In the genomic region with DNA sequence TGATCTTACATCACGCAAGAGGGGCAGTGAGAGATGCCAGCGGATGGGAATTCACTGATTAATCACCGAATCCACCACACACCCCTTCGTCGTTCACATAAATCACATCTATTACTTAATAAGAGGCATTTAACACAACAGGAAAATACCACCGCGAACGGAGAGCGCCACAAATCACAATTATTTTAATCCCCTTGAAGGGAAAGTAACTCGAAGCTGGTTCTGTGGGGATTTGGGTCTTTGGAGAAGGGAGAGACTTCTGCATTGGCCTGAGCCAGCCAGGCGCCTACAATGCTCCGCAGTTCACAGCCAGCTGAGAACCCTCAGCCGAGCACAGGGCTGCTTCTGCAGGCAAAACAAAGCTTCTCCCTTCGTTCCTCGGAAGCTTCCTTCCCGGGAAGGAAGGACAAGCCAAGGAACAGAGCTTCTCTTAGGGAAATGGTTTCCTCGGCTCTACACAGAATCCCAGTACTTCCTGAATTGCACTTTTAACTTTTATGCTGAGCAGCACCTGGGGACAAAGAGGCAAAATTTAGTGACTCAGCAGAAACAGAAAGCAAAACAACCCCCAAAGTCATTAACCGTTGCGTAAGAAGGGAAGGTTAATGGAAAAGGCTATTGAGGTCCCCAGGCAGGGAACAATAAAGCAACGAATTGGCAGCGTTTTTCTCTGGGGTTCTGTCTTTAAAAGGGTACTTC, we compare ENCODE assay signal across 8 cellular contexts. TPM values are rescaled to one million over a fixed set of nuclear protein-coding genes. Genes with fewer than 3 reads are reported as not detected.
DNase-seq lines count a peak whose midpoint lies in the region; ATAC-seq and TF ChIP-seq lines count a peak whose summit lies in the region.

A gene (minus strand): TSS at position 1 of the 699 bp plus-strand sequence. CDS start 287 bp downstream, outside the sequence.

- peak within 1 kb of the TSS; percentile 62 for H3K4me3 Mint-ChIP-seq in activated naive CD8-positive, alpha-beta T cell treated with anti-CD3 and anti-CD28 coated beads for 36 hours

- no peaks in the 10 kb centered on the region for H3K36me3 Mint-ChIP-seq in activated naive CD8-positive, alpha-beta T cell treated with anti-CD3 and anti-CD28 coated beads for 36 hours

- no peaks in the 10 kb centered on the region for H3K36me3 ChIP-seq in heart right ventricle

- 1 to 3% methylated on average over 21 of the region's 21 CpGs for WGBS in heart right ventricle, 2 donors

- H3K27me3 Mint-ChIP-seq in activated naive CD8-positive, alpha-beta T cell treated with anti-CD3 and anti-CD28 coated beads for 36 hours = peaks cover 49% of the 10 kb centered on the region

- no peaks in the 10 kb centered on the region for H3K9me3 ChIP-seq in heart right ventricle

- H3K4me3 ChIP-seq in heart right ventricle = peak within 1 kb of the TSS; percentile 25 to 58 (median 46)

- ATAC-seq in HG03442 (IDR thresholded peaks at IDR 0.05; ENCODE audit: unreplicated experiment) (peak; percentile 53), heart right ventricle (peak in 4 of 8 donors; percentile 41 to 66 (median 49)), HG03460 (IDR thresholded peaks at IDR 0.05; ENCODE audit: unreplicated experiment) (no peak)

- H3K27me3 ChIP-seq in heart right ventricle = peaks cover 0 to 62% (median 45%) of the 10 kb centered on the region in 7 donors

- intact Hi-C loops in heart right ventricle (cut with DNase I) (no loop called here), posterior cingulate gyrus (cut with DNase I) (no loop called here)

- no peak within 1 kb of the TSS for H3K27ac ChIP-seq in heart right ventricle

- H3K4me1 ChIP-seq in heart right ventricle = peaks cover 0 to 21% (median 14%) of the 10 kb centered on the region in 9 donors

- H3K9me3 Mint-ChIP-seq in activated naive CD8-positive, alpha-beta T cell treated with anti-CD3 and anti-CD28 coated beads for 36 hours = no peaks in the 10 kb centered on the region

- H3K27ac Mint-ChIP-seq in activated naive CD8-positive, alpha-beta T cell treated with anti-CD3 and anti-CD28 coated beads for 36 hours = no peak within 1 kb of the TSS

- TF ChIP-seq CTCF in GM13977 (IDR thresholded peaks at IDR 0.05; ENCODE audit: extremely low read depth, insufficient read depth, missing control alignments) (no peak), heart right ventricle (IDR thresholded peaks at IDR 0.05) (no peak)

- DNase-seq in 8988T = peak; percentile 17
- peak; percentile 23 for DNase-seq in GM13977 (ENCODE audit: low spot score)
- DNase-seq in activated naive CD8-positive, alpha-beta T cell treated with anti-CD3 and anti-CD28 coated beads for 36 hours = no peak
- no peak for DNase-seq in heart right ventricle
- peak in 8 of 10 donors; percentile 37 to 91 (median 54) for DNase-seq in posterior cingulate gyrus
- DNase-seq in GDM1 (lab: John Stamatoyannopoulos, UW) = no peak

- in situ Hi-C loops in GM13977 (cut with MboI; ENCODE audit: low pct_unique_long_range_greater_than_20kb, low sequenced_read_pairs, unreplicated experiment) = no loop called here

- peaks cover 7% of the 10 kb centered on the region for H3K4me1 Mint-ChIP-seq in activated naive CD8-positive, alpha-beta T cell treated with anti-CD3 and anti-CD28 coated beads for 36 hours

RNA-seq across cellular contexts. Expression of the gene that starts here (rescaled TPM):
- not detected for total RNA-seq in activated naive CD8-positive, alpha-beta T cell treated with anti-CD3 and anti-CD28 coated beads for 36 hours
- total RNA-seq in heart right ventricle = under 1 TPM; 0.02 to 0.27 (median 0.11) TPM
- polyA plus RNA-seq in heart right ventricle = under 1 TPM in 1 of 2 donors, not detected in 1; 0.15 TPM

Comparison
In these comparisons a context has a peak if more than half of its experiments do, and no peak if none do; other contexts are left out.
1. DNase-seq: peak in 8988T (single experiment), GM13977 (single experiment) and posterior cingulate gyrus (8 of 10); none in activated naive CD8-positive, alpha-beta T cell treated with anti-CD3 and anti-CD28 coated beads for 36 hours (single experiment), heart right ventricle (0 of 2) and GDM1 (single experiment).